ENCODE assay signal across 13 cellular contexts in genomic region chr9:8718121-8718725, GRCh38.
DNase-seq lines count a peak whose midpoint lies in the region; ATAC-seq and TF ChIP-seq lines count a peak whose summit lies in the region.
"Had no signal": no experiment of that assay in that cellular context is flagged by ENCODE, and none has a peak within 500 bp of the region (broad histone marks: within the 10 kb centered on the region; RNA-seq: fewer than 3 reads in every experiment).

No MANE protein-coding gene starts in this region.

- peaks cover 0 to 5% (median 0%) of the 10 kb centered on the region in 12 donors for H3K4me1 ChIP-seq in heart left ventricle
- peaks cover 3 to 15% of the 10 kb centered on the region in 2 donors for H3K4me1 ChIP-seq in thoracic aorta (ENCODE audit: control insufficient read depth in 1 of 2, low read depth in 2 of 2)

- no peaks in the 10 kb centered on the region for H3K9me3 Mint-ChIP-seq in activated CD8-positive, alpha-beta T cell treated with anti-CD3 and anti-CD28 coated beads, Interleukin-2, amount 10 ng/mL, durations not matched to agents 7 days and 5 days (ENCODE audit: insufficient read depth)
- H3K9me3 Mint-ChIP-seq: stimulated activated effector memory CD8-positive, alpha-beta T cell treated with anti-CD3 and anti-CD28 coated beads, Interleukin-12 subunit alpha, Interleukin-12 subunit beta, amount 100 ng/mL, for 72 hours had no signal

- no peak overlapping the region for H3K4me3 Mint-ChIP-seq in activated CD8-positive, alpha-beta T cell treated with anti-CD3 and anti-CD28 coated beads, Interleukin-2, amount 10 ng/mL, durations not matched to agents 7 days and 5 days
- H3K4me3 Mint-ChIP-seq: naive thymus-derived CD4-positive, alpha-beta T cell; stimulated activated effector memory CD8-positive, alpha-beta T cell treated with anti-CD3 and anti-CD28 coated beads, Interleukin-12 subunit alpha, Interleukin-12 subunit beta, amount 100 ng/mL, for 72 hours had no signal

- ATAC-seq in heart left ventricle (peak in 3 of 4 donors; percentile 46 to 88 (median 62)), thoracic aorta (ENCODE audit: insufficient number of reproducible peaks, low FRiP score, low read depth) (peak; percentile 85)
- no peak for ATAC-seq in activated CD8-positive, alpha-beta T cell treated with anti-CD3 and anti-CD28 coated beads, Interleukin-2, amount 10 ng/mL, durations not matched to agents 7 days and 5 days
- ATAC-seq: naive thymus-derived CD4-positive, alpha-beta T cell; stimulated activated effector memory CD8-positive, alpha-beta T cell treated with anti-CD3 and anti-CD28 coated beads, Interleukin-12 subunit alpha, Interleukin-12 subunit beta, amount 100 ng/mL, for 72 hours had no signal

- no peak for TF ChIP-seq POLR2A in heart left ventricle (IDR thresholded peaks at IDR 0.05)

- H3K27ac Mint-ChIP-seq in activated CD8-positive, alpha-beta T cell treated with anti-CD3 and anti-CD28 coated beads, Interleukin-2, amount 10 ng/mL, durations not matched to agents 7 days and 5 days = no peak overlapping the region
- H3K27ac Mint-ChIP-seq: naive thymus-derived CD4-positive, alpha-beta T cell; stimulated activated effector memory CD8-positive, alpha-beta T cell treated with anti-CD3 and anti-CD28 coated beads, Interleukin-12 subunit alpha, Interleukin-12 subunit beta, amount 100 ng/mL, for 72 hours had no signal

- no peaks in the 10 kb centered on the region for H3K27me3 Mint-ChIP-seq in activated CD8-positive, alpha-beta T cell treated with anti-CD3 and anti-CD28 coated beads, Interleukin-2, amount 10 ng/mL, durations not matched to agents 7 days and 5 days (ENCODE audit: low read depth)
- H3K27me3 Mint-ChIP-seq: naive thymus-derived CD4-positive, alpha-beta T cell had no signal

- TF ChIP-seq CTCF in astrocyte of the cerebellum (IDR thresholded peaks at IDR 0.05; ENCODE audit: low read depth, low read length, missing control alignments) = no peak
- TF ChIP-seq CTCF in heart left ventricle (IDR thresholded peaks at IDR 0.05) = no peak
- no peak for TF ChIP-seq CTCF in thoracic aorta (IDR thresholded peaks at IDR 0.05)

- CTCF ChIA-PET in activated CD8-positive, alpha-beta T cell treated with anti-CD3 and anti-CD28 coated beads, Interleukin-2, amount 10 ng/mL, durations not matched to agents 7 days and 5 days (lab: Charles Lee) = no interaction called here

- H3K27ac ChIP-seq in heart left ventricle (peak overlapping the region in 2 of 12 donors; percentile 19 to 33), thoracic aorta (peak overlapping the region; percentile 35 to 47)

- H3K9me3 ChIP-seq in heart left ventricle = no peaks in the 10 kb centered on the region
- no peaks in the 10 kb centered on the region for H3K9me3 ChIP-seq in thoracic aorta

- intact Hi-C loops in heart left ventricle (cut with DNase I) = no loop called here

- DNase-seq in NCI-H82 (lab: John Stamatoyannopoulos, UW) (peak; percentile 2), NCI-H82 treated with DMSO at 0.1 percent for 48 hours (lab: John Stamatoyannopoulos, UW; ENCODE audit: unreplicated experiment) (no peak), astrocyte of the cerebellum (ENCODE audit: low read depth) (peak; percentile 87), heart left ventricle (no peak), thoracic aorta (ENCODE audit: low spot score) (peak; percentile 13), D341Med (ENCODE audit: low spot score) (no peak), GOT3 (lab: John Stamatoyannopoulos, UW) (no peak)
- no peak for DNase-seq in activated CD8-positive, alpha-beta T cell treated with anti-CD3 and anti-CD28 coated beads, Interleukin-2, amount 10 ng/mL, durations not matched to agents 7 days and 5 days
- DNase-seq: activated gamma-delta T cell; naive thymus-derived CD4-positive, alpha-beta T cell; NCI-H1694 treated with DMSO at 0.1 percent for 48 hours; stimulated activated CD4-positive, alpha-beta T cell treated with anti-CD3 and anti-CD28 coated beads, Interleukin-15, amount 100 ng/mL, for 24 hours had no signal

- POLR2A ChIA-PET in activated CD8-positive, alpha-beta T cell treated with anti-CD3 and anti-CD28 coated beads, Interleukin-2, amount 10 ng/mL, durations not matched to agents 7 days and 5 days (lab: Charles Lee) = interaction anchor here (0.7 kb wide), 1 partner anchor 24 kb away, joined by 3 read pairs; no protein-coding TSS in a partner anchor

- in situ Hi-C loops in astrocyte of the cerebellum (cut with HindIII; ENCODE audit: low sequenced_read_pairs) = no loop called here

- H3K36me3 Mint-ChIP-seq in activated CD8-positive, alpha-beta T cell treated with anti-CD3 and anti-CD28 coated beads, Interleukin-2, amount 10 ng/mL, durations not matched to agents 7 days and 5 days (ENCODE audit: low read depth) = no peaks in the 10 kb centered on the region
- H3K36me3 Mint-ChIP-seq: naive thymus-derived CD4-positive, alpha-beta T cell; stimulated activated effector memory CD8-positive, alpha-beta T cell treated with anti-CD3 and anti-CD28 coated beads, Interleukin-12 subunit alpha, Interleukin-12 subunit beta, amount 100 ng/mL, for 72 hours had no signal

- H3K4me1 Mint-ChIP-seq in activated CD8-positive, alpha-beta T cell treated with anti-CD3 and anti-CD28 coated beads, Interleukin-2, amount 10 ng/mL, durations not matched to agents 7 days and 5 days (ENCODE audit: low read depth) = no peaks in the 10 kb centered on the region
- H3K4me1 Mint-ChIP-seq: naive thymus-derived CD4-positive, alpha-beta T cell; stimulated activated effector memory CD8-positive, alpha-beta T cell treated with anti-CD3 and anti-CD28 coated beads, Interleukin-12 subunit alpha, Interleukin-12 subunit beta, amount 100 ng/mL, for 72 hours had no signal

- H3K4me3 ChIP-seq in astrocyte of the cerebellum (ENCODE audit: low read depth, low read length) (peak overlapping the region; percentile 8), heart left ventricle (peak overlapping the region in 5 of 12 donors; percentile 4 to 25 (median 23)), thoracic aorta (peak overlapping the region; percentile 61)

- H3K36me3 ChIP-seq in heart left ventricle (no peaks in the 10 kb centered on the region), thoracic aorta (no peaks in the 10 kb centered on the region)

- WGBS in heart left ventricle, 4 donors = 56 to 71% (median 64%) methylated on average over 4 of the region's 4 CpGs

- H3K27me3 ChIP-seq in heart left ventricle (no peaks in the 10 kb centered on the region), thoracic aorta (replicated peaks; ENCODE audit: insufficient read depth) (no peaks in the 10 kb centered on the region)

Comparison
In these comparisons a context has a peak if more than half of its experiments do, and no peak if none do; other contexts are left out.
1. DNase-seq: peak in NCI-H82 (single experiment), astrocyte of the cerebellum (single experiment) and thoracic aorta (single experiment); none in NCI-H82 treated with DMSO at 0.1 percent for 48 hours (single experiment), heart left ventricle (0 of 5), activated CD8-positive, alpha-beta T cell treated with anti-CD3 and anti-CD28 coated beads, Interleukin-2, amount 10 ng/mL, durations not matched to agents 7 days and 5 days (single experiment), D341Med (single experiment) and GOT3 (single experiment).